In the genomic region with DNA sequence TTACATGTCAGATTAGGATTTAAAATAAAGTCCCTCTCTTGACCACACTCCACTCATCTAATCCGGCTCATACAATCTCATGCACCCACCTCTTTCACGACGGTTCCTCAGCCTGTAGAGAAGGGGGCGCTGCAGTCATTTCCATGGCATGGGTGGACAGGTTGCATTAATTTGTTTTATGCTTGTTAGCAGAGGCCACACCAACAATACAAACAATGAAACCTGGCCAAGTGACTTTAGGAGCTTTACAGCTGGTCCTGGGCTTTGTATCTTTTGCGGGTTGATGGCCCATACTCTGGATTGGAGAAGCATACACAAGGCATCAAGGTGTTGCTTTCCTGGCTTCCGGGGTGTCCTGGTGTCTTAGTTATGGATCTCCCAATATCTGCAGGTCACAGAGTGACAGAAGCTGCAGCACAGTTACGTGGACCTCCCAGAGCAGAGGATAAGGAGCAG, we compare ENCODE assay signal across 10 cellular contexts. TPM values are rescaled to one million over a fixed set of nuclear protein-coding genes. Genes with fewer than 3 reads are reported as not detected.
DNase-seq lines count a peak whose midpoint lies in the region; ATAC-seq, FAIRE-seq and TF ChIP-seq lines count a peak whose summit lies in the region.
"Had no signal": no experiment of that assay in that cellular context is flagged by ENCODE, and none has a peak within 500 bp of the region (broad histone marks: within the 10 kb centered on the region; RNA-seq: fewer than 3 reads in every experiment).

No MANE protein-coding gene starts in this region.

- intact Hi-C loops in GM12878 (cut with micrococcal nuclease; ENCODE audit: unreplicated experiment) = no loop called here

- peaks cover 6% of the 10 kb centered on the region for H3K27me3 Mint-ChIP-seq in nephron progenitor cell (ENCODE audit: low read depth, poor library complexity)
- peaks cover 29% of the 10 kb centered on the region for H3K27me3 Mint-ChIP-seq in stimulated activated memory B cell treated with anti-CD40 and anti-IgM and Interleukin-4, amounts not matched to agents 10 μg/mL and 1 μg/mL and 100 μg/mL, for 72 hours

- SMC1A ChIA-PET in GM12878 (lab: Charles Lee; ENCODE audit: uncharacterized antibody, unreplicated experiment) = no interaction called here

- H3K9me2 ChIP-seq in Karpas-422 (replicated peaks; ENCODE audit: insufficient read depth, low read length) = no peaks in the 10 kb centered on the region

- H3K9me3 ChIP-seq in Karpas-422 (ENCODE audit: low read length) (no peaks in the 10 kb centered on the region), GM12878 (replicated peaks; ENCODE audit: control insufficient read depth, insufficient read depth, low read length) (no peaks in the 10 kb centered on the region)
- H3K9me3 ChIP-seq: neutrophil, testis had no signal

- BruUV-seq in GM12878 (replicated peaks; lab: Mats Ljungman, UMichigan) = no TSS peak

- POLR2A ChIA-PET in GM12878 (lab: Charles Lee) = interaction anchor here (0.6 kb wide), 1 partner anchor 9 kb away, joined by 3 read pairs; the partner anchor contains the start of gene SNF8

- H4K20me1 ChIP-seq in Karpas-422 (ENCODE audit: insufficient read depth, low read depth, low read length) = no peaks in the 10 kb centered on the region
- H4K20me1 ChIP-seq in GM12878 (ENCODE audit: control insufficient read depth, insufficient read depth) = no peaks in the 10 kb centered on the region

- in situ Hi-C loops in GM12878 (cut with MboI) = no loop called here

- H3K4me2 ChIP-seq in Karpas-422 (ENCODE audit: low read depth, low read length, poor library complexity, severe bottlenecking) (no peak overlapping the region), GM12878 (ENCODE audit: control insufficient read depth, insufficient read depth) (no peak overlapping the region)

- H3K36me3 Mint-ChIP-seq in nephron progenitor cell (ENCODE audit: low read depth) = no peaks in the 10 kb centered on the region
- H3K36me3 Mint-ChIP-seq in stimulated activated memory B cell treated with anti-CD40 and anti-IgM and Interleukin-4, amounts not matched to agents 10 μg/mL and 1 μg/mL and 100 μg/mL, for 72 hours = no peaks in the 10 kb centered on the region

- H3K9me3 Mint-ChIP-seq in nephron progenitor cell = no peaks in the 10 kb centered on the region
- no peaks in the 10 kb centered on the region for H3K9me3 Mint-ChIP-seq in stimulated activated memory B cell treated with anti-CD40 and anti-IgM and Interleukin-4, amounts not matched to agents 10 μg/mL and 1 μg/mL and 100 μg/mL, for 72 hours

- TF ChIP-seq CTCF in GM12878 (IDR thresholded peaks at IDR 0.05 in 2 of 3, conservative IDR thresholded peaks at IDR 0.05 in 1 of 3; ENCODE audit: control insufficient read depth in 2 of 3, extremely low read depth in 1 of 3, insufficient read depth in 1 of 3, low read depth in 3 of 3, low read length in 3 of 3) (peak in 2 of 3 experiments; percentile 20 to 33; a peak in 2 of 6 replicates), nephron progenitor cell (IDR thresholded peaks at IDR 0.05) (peak; percentile 39)

- CTCF ChIA-PET in GM12878 (lab: Yijun Ruan, JAX) = interaction anchor here (1.2 to 4.1 kb wide), 4 partner anchors 9 to 275 kb away, joined by 3 to 17 read pairs (median 6); partner anchors contain the start of gene SNF8

- H3K79me2 ChIP-seq in Karpas-422 (ENCODE audit: low read length) (no peaks in the 10 kb centered on the region), GM12878 (ENCODE audit: control insufficient read depth, insufficient read depth, low read length) (no peaks in the 10 kb centered on the region)

- H3K27me3 ChIP-seq in Karpas-422 (ENCODE audit: low read length) = no peaks in the 10 kb centered on the region
- peaks cover 0 to 2% of the 10 kb centered on the region in 2 experiments; a peak in 2 of 4 replicates for H3K27me3 ChIP-seq in GM12878 (replicated peaks in 1 of 2; ENCODE audit: control insufficient read depth in 2 of 2, insufficient read depth in 2 of 2, low read length in 1 of 2)
- H3K27me3 ChIP-seq: testis had no signal

- no peak overlapping the region for H3K27ac Mint-ChIP-seq in nephron progenitor cell
- H3K27ac Mint-ChIP-seq in stimulated activated memory B cell treated with anti-CD40 and anti-IgM and Interleukin-4, amounts not matched to agents 10 μg/mL and 1 μg/mL and 100 μg/mL, for 72 hours = no peak overlapping the region

- WGBS in GM12878 (ENCODE audit: insufficient coverage, insufficient replicate concordance, low lambda C conversion rate, missing lambda C conversion rate) = 21% methylated on average over 7 of the region's 7 CpGs

- H3K9ac ChIP-seq in Karpas-422 (ENCODE audit: low read length) (no peak overlapping the region), GM12878 (ENCODE audit: control insufficient read depth, insufficient read depth, low read length) (no peak overlapping the region)

- RAD21 ChIA-PET in GM12878 (lab: Charles Lee; ENCODE audit: unreplicated experiment) = no interaction called here

- H3K4me3 Mint-ChIP-seq in nephron progenitor cell = no peak overlapping the region
- H3K4me3 Mint-ChIP-seq in stimulated activated memory B cell treated with anti-CD40 and anti-IgM and Interleukin-4, amounts not matched to agents 10 μg/mL and 1 μg/mL and 100 μg/mL, for 72 hours = no peak overlapping the region

- H3K36me3 ChIP-seq in Karpas-422 (ENCODE audit: insufficient read depth, low read length) (no peaks in the 10 kb centered on the region), GM12878 (ENCODE audit: control insufficient read depth in 2 of 2, insufficient read depth in 2 of 2, low read length in 1 of 2) (no peaks in the 10 kb centered on the region)
- H3K36me3 ChIP-seq: neutrophil had no signal

- H3K4me3 ChIP-seq in Karpas-422 (ENCODE audit: low read length) (no peak overlapping the region), GM12878 (no peak overlapping the region)
- H3K4me3 ChIP-seq: testis had no signal

- no peak for TF ChIP-seq POLR2A in GM12878 (IDR thresholded peaks at IDR 0.05; ENCODE audit: low read depth, low read length)

- H3K4me1 Mint-ChIP-seq in nephron progenitor cell = peaks cover 24% of the 10 kb centered on the region
- H3K4me1 Mint-ChIP-seq in stimulated activated memory B cell treated with anti-CD40 and anti-IgM and Interleukin-4, amounts not matched to agents 10 μg/mL and 1 μg/mL and 100 μg/mL, for 72 hours = peaks cover 12% of the 10 kb centered on the region

- H3K27ac ChIP-seq in Karpas-422 (ENCODE audit: low read length) (no peak overlapping the region), GM12878 (ENCODE audit: control insufficient read depth, insufficient read depth) (no peak overlapping the region)
- H3K27ac ChIP-seq: neutrophil, testis had no signal

- TF ChIP-seq RAD21 in GM12878 (IDR thresholded peaks at IDR 0.05; ENCODE audit: insufficient read depth, low read depth, low read length) = peak; percentile 57

- peak; percentile 72 for FAIRE-seq in GM12878 (lab: Jason Lieb, UNC)

- H2AFZ ChIP-seq in Karpas-422 (ENCODE audit: low read length) = peak overlapping the region; percentile 91
- H2AFZ ChIP-seq in GM12878 (ENCODE audit: control insufficient read depth, low read depth, low read length) = peak overlapping the region; percentile 39

- peak; percentile 48 for DNase-seq in GM03348 (ENCODE audit: low spot score)
- DNase-seq in Karpas-422 = peak; percentile 69
- no peak for DNase-seq in GM12878 (ENCODE audit: low read depth, low spot score)
- peak; percentile 36 for DNase-seq in nephron progenitor cell
- DNase-seq: aorta, testis had no signal

- H3K4me1 ChIP-seq in Karpas-422 (ENCODE audit: low read length) (no peaks in the 10 kb centered on the region), GM12878 (ENCODE audit: control insufficient read depth, insufficient read depth, low read length) (peaks cover 7% of the 10 kb centered on the region; the same call in 1 of the 2 replicates)
- H3K4me1 ChIP-seq: testis had no signal

- ATAC-seq in GM12878 = peak; percentile 62
- ATAC-seq in stimulated activated memory B cell treated with anti-CD40 and anti-IgM and Interleukin-4, amounts not matched to agents 10 μg/mL and 1 μg/mL and 100 μg/mL, for 72 hours = no peak
- no peak for ATAC-seq in GM18867 (IDR thresholded peaks at IDR 0.05; ENCODE audit: unreplicated experiment)
- ATAC-seq in GM18498 (IDR thresholded peaks at IDR 0.05; ENCODE audit: unreplicated experiment) = no peak

- no peak for TF ChIP-seq EP300 in GM12878 (IDR thresholded peaks at IDR 0.05; ENCODE audit: borderline replicate concordance in 1 of 2, control insufficient read depth in 1 of 2, low read depth in 2 of 2, low read length in 2 of 2)

RNA-seq across cellular contexts. Expression of gene SNF8, which starts 9.7 kb away (rescaled TPM):
- total RNA-seq in Karpas-422 (2014; rRNA removed; shearing (Covaris generic); ENCODE audit: low replicate concordance) = 56.0 and 165 TPM in 2 replicates
- 35.7 and 49.5 TPM in 2 replicates for total RNA-seq in GM12878 (2013; cell fraction: nucleolus; rRNA removed)
- total RNA-seq in GM12878 (2014; rRNA removed) (83.7 and 86.1 TPM in 2 replicates), GM12878 (2014; rRNA removed; fragmentation: Illumina TruSeq; extraction: Trizol) (80.2 and 80.8 TPM in 2 replicates), GM12878 (2021) (108 and 112 TPM in 2 replicates)
- polyA plus RNA-seq in GM12878 (2011; ENCODE audit: low read depth) = 41.0 TPM
- polyA plus RNA-seq in GM12878 (2011; rRNA removed) (71.8 and 86.1 TPM in 2 replicates), GM12878 (2014; fragmentation: Illumina TruSeq; extraction: Trizol) (96.9 and 105 TPM in 2 replicates), GM12878 (2014; fragmentation: Nextera tagmentation; extraction: Ambion mirVana) (10 to 100 TPM in 1 of 2 experiments, 1 to 10 TPM in 1; 6.1 to 18.1 TPM), GM12878 (2014; rRNA removed) (116 and 123 TPM in 2 replicates), GM12878 (2016; fragmentation: Nextera tagmentation; extraction: Ambion mirVana) (100 to 1,000 TPM; 188 to 228 TPM)
- 101 and 108 TPM in 2 replicates for polyA plus RNA-seq in GM12878 (2011; cell fraction: cytosol; rRNA removed)
- polyA plus RNA-seq in GM12878 (2011; cell fraction: nucleus; rRNA removed) = 37.4 and 43.9 TPM in 2 replicates
- polyA plus RNA-seq in GM12878 (2012) = 65.3 and 77.0 TPM in 2 replicates
- polyA minus RNA-seq in GM12878 (2011; rRNA and poly(A)+ RNA removed) = 75.5 and 76.3 TPM in 2 replicates
- polyA minus RNA-seq in GM12878 (2011; cell fraction: cytosol; rRNA and poly(A)+ RNA removed) = 19.9 and 26.8 TPM in 2 replicates
- polyA minus RNA-seq in GM12878 (2011; cell fraction: nucleus; rRNA and poly(A)+ RNA removed) = 8.1 and 17.5 TPM in 2 replicates

RNA-seq across cellular contexts. Expression of gene GIP, which starts 14.1 kb away (rescaled TPM):
- total RNA-seq in Karpas-422 (2014; rRNA removed; shearing (Covaris generic); ENCODE audit: low replicate concordance) = not detected in 2 replicates
- total RNA-seq in GM12878 (2013; cell fraction: nucleolus; rRNA removed) = not detected in 2 replicates
- total RNA-seq in GM12878 (2014; rRNA removed) (not detected in 2 replicates), GM12878 (2014; rRNA removed; fragmentation: Illumina TruSeq; extraction: Trizol) (not detected in 2 replicates), GM12878 (2021) (not detected in 2 replicates)
- not detected for polyA plus RNA-seq in GM12878 (2011; ENCODE audit: low read depth)
- polyA plus RNA-seq in GM12878 (2011; rRNA removed) (not detected in 2 replicates), GM12878 (2014; fragmentation: Illumina TruSeq; extraction: Trizol) (not detected in 2 replicates), GM12878 (2014; fragmentation: Nextera tagmentation; extraction: Ambion mirVana) (not detected), GM12878 (2014; rRNA removed) (not detected in 2 replicates), GM12878 (2016; fragmentation: Nextera tagmentation; extraction: Ambion mirVana) (not detected)
- not detected in 2 replicates for polyA plus RNA-seq in GM12878 (2011; cell fraction: cytosol; rRNA removed)
- polyA plus RNA-seq in GM12878 (2011; cell fraction: nucleus; rRNA removed) = not detected in 2 replicates
- polyA plus RNA-seq in GM12878 (2012) = not detected in 2 replicates
- not detected in 2 replicates for polyA minus RNA-seq in GM12878 (2011; rRNA and poly(A)+ RNA removed)
- not detected in 2 replicates for polyA minus RNA-seq in GM12878 (2011; cell fraction: cytosol; rRNA and poly(A)+ RNA removed)
- polyA minus RNA-seq in GM12878 (2011; cell fraction: nucleus; rRNA and poly(A)+ RNA removed) = not detected in 2 replicates
- total RNA-seq: aorta had no signal

RNA-seq across cellular contexts. Expression of gene IGF2BP1, which starts 42.9 kb away (rescaled TPM):
- not detected in 2 replicates for total RNA-seq in Karpas-422 (2014; rRNA removed; shearing (Covaris generic); ENCODE audit: low replicate concordance)
- 39.8 and 44.7 TPM in 2 replicates for total RNA-seq in GM12878 (2013; cell fraction: nucleolus; rRNA removed)
- total RNA-seq in GM12878 (2014; rRNA removed) = 0.05 and 0.11 TPM in 2 replicates
- 0.09 and 0.13 TPM in 2 replicates for total RNA-seq in GM12878 (2014; rRNA removed; fragmentation: Illumina TruSeq; extraction: Trizol)
- total RNA-seq in GM12878 (2021) = 1.2 and 2.4 TPM in 2 replicates
- 0.13 TPM for polyA plus RNA-seq in GM12878 (2011; ENCODE audit: low read depth)
- polyA plus RNA-seq in GM12878 (2011; rRNA removed) = 0.07 and 0.08 TPM in 2 replicates
- 0.07 and 0.16 TPM in 2 replicates for polyA plus RNA-seq in GM12878 (2011; cell fraction: cytosol; rRNA removed)
- 0.20 and 0.61 TPM in 2 replicates for polyA plus RNA-seq in GM12878 (2011; cell fraction: nucleus; rRNA removed)
- 0.31 and 0.41 TPM in 2 replicates for polyA plus RNA-seq in GM12878 (2012)
- polyA plus RNA-seq in GM12878 (2014; fragmentation: Illumina TruSeq; extraction: Trizol) = 0.15 and 0.17 TPM in 2 replicates
- under 1 TPM in 1 of 2 experiments, not detected in 1; 0.04 TPM for polyA plus RNA-seq in GM12878 (2014; fragmentation: Nextera tagmentation; extraction: Ambion mirVana)
- 0.09 and 0.28 TPM in 2 replicates for polyA plus RNA-seq in GM12878 (2014; rRNA removed)
- under 1 TPM; 0.08 to 0.35 TPM for polyA plus RNA-seq in GM12878 (2016; fragmentation: Nextera tagmentation; extraction: Ambion mirVana)
- polyA minus RNA-seq in GM12878 (2011; rRNA and poly(A)+ RNA removed) = 0.15 TPM in 2 replicates
- polyA minus RNA-seq in GM12878 (2011; cell fraction: cytosol; rRNA and poly(A)+ RNA removed) = 0.10 TPM in 1 of 2 replicates, not detected in the other
- under 0.01 and 0.10 TPM in 2 replicates for polyA minus RNA-seq in GM12878 (2011; cell fraction: nucleus; rRNA and poly(A)+ RNA removed)

RNA-seq across cellular contexts. Expression of gene UBE2Z, which starts 46.1 kb away (rescaled TPM):
- total RNA-seq in Karpas-422 (2014; rRNA removed; shearing (Covaris generic); ENCODE audit: low replicate concordance) = 43.8 and 47.1 TPM in 2 replicates
- 112 and 123 TPM in 2 replicates for total RNA-seq in GM12878 (2013; cell fraction: nucleolus; rRNA removed)
- total RNA-seq in GM12878 (2014; rRNA removed) = 61.7 and 63.8 TPM in 2 replicates
- total RNA-seq in GM12878 (2014; rRNA removed; fragmentation: Illumina TruSeq; extraction: Trizol) = 53.1 and 53.2 TPM in 2 replicates
- total RNA-seq in GM12878 (2021) = 74.1 and 79.5 TPM in 2 replicates
- polyA plus RNA-seq in GM12878 (2011; ENCODE audit: low read depth) = 51.5 TPM
- 158 and 191 TPM in 2 replicates for polyA plus RNA-seq in GM12878 (2011; rRNA removed)
- polyA plus RNA-seq in GM12878 (2011; cell fraction: cytosol; rRNA removed) = 167 and 187 TPM in 2 replicates
- 136 and 150 TPM in 2 replicates for polyA plus RNA-seq in GM12878 (2011; cell fraction: nucleus; rRNA removed)
- polyA plus RNA-seq in GM12878 (2012) = 62.0 and 71.8 TPM in 2 replicates
- polyA plus RNA-seq in GM12878 (2014; fragmentation: Illumina TruSeq; extraction: Trizol) = 94.6 and 108 TPM in 2 replicates
- polyA plus RNA-seq in GM12878 (2014; fragmentation: Nextera tagmentation; extraction: Ambion mirVana) = 10 to 100 TPM; 23.1 to 34.9 TPM
- 84.2 and 84.6 TPM in 2 replicates for polyA plus RNA-seq in GM12878 (2014; rRNA removed)
- polyA plus RNA-seq in GM12878 (2016; fragmentation: Nextera tagmentation; extraction: Ambion mirVana) = 10 to 100 TPM; 25.8 to 51.2 TPM
- polyA minus RNA-seq in GM12878 (2011; rRNA and poly(A)+ RNA removed) = 160 and 186 TPM in 2 replicates
- 59.1 and 63.9 TPM in 2 replicates for polyA minus RNA-seq in GM12878 (2011; cell fraction: cytosol; rRNA and poly(A)+ RNA removed)
- 49.7 and 73.9 TPM in 2 replicates for polyA minus RNA-seq in GM12878 (2011; cell fraction: nucleus; rRNA and poly(A)+ RNA removed)
